Comparison of ENCODE assay signal across 8 cellular contexts in genomic region chr1:111448918-111449702, GRCh38. TPM values are rescaled to one million over a fixed set of nuclear protein-coding genes. Genes with fewer than 3 reads are reported as not detected.
DNase-seq lines count a peak whose midpoint lies in the region; ATAC-seq and TF ChIP-seq lines count a peak whose summit lies in the region.

TSS of gene ATP5PB (plus strand) at chr1:111449464. CDS start at chr1:111449542, 78 bp downstream.
TSS of gene WDR77 (minus strand) at chr1:111449256. CDS start at chr1:111449169, 87 bp downstream.

- CTCF ChIA-PET in mammary epithelial cell (lab: Charles Lee; ENCODE audit: low non-redundant PET): no interaction called here

- no peak for TF ChIP-seq CTCF in WERI-Rb-1 (IDR thresholded peaks at IDR 0.05; ENCODE audit: low read depth, low read length)
- TF ChIP-seq CTCF in mammary epithelial cell (conservative IDR thresholded peaks at IDR 0.05 in 1 of 2, IDR thresholded peaks at IDR 0.05 in 1 of 2; ENCODE audit: extremely low read depth in 1 of 2, insufficient read depth in 1 of 2, low read depth in 1 of 2, low read length in 2 of 2): no peak

- H3K36me3 ChIP-seq in WERI-Rb-1: peaks cover 31% of the 10 kb centered on the region
- peaks cover 15% of the 10 kb centered on the region for H3K36me3 ChIP-seq in mammary epithelial cell (ENCODE audit: insufficient read depth, low read length)
- H3K36me3 ChIP-seq in skeletal muscle tissue (ENCODE audit: control insufficient read depth in 3 of 3, insufficient read depth in 3 of 3, low read length in 3 of 3): peaks cover 9 to 37% (median 11%) of the 10 kb centered on the region in 3 donors

- dilution Hi-C loops in mammary epithelial cell (cut with HindIII; ENCODE audit: low sequenced_read_pairs): no loop called here

- intact Hi-C loops in mammary epithelial cell (cut with micrococcal nuclease): loop anchor here (5.0 kb wide), 1 partner anchor 227 kb away; no protein-coding TSS in a partner anchor

- peaks cover 3% of the 10 kb centered on the region for H4K20me1 ChIP-seq in mammary epithelial cell (ENCODE audit: insufficient read depth, low read length)

- BruUV-seq in mammary epithelial cell (replicated peaks; lab: Mats Ljungman, UMichigan): no TSS peak

- H3K27me3 ChIP-seq in WERI-Rb-1 (ENCODE audit: insufficient read depth, low read depth, severe bottlenecking): no peaks in the 10 kb centered on the region
- no peaks in the 10 kb centered on the region for H3K27me3 ChIP-seq in mammary epithelial cell (ENCODE audit: insufficient read depth, low read length)
- no peaks in the 10 kb centered on the region for H3K27me3 ChIP-seq in skeletal muscle tissue (ENCODE audit: control insufficient read depth in 3 of 3, insufficient read depth in 3 of 3, low read length in 3 of 3)

- H3K4me1 ChIP-seq in mammary epithelial cell (ENCODE audit: insufficient read depth, low read length) (peaks cover 30% of the 10 kb centered on the region), skeletal muscle tissue (ENCODE audit: control insufficient read depth in 3 of 3, insufficient read depth in 3 of 3, low read length in 3 of 3) (peaks cover 30 to 39% (median 33%) of the 10 kb centered on the region in 3 donors)

- H3K9me3 ChIP-seq in WERI-Rb-1 (ENCODE audit: severe bottlenecking) (no peaks in the 10 kb centered on the region), mammary epithelial cell (replicated peaks; ENCODE audit: insufficient read depth, low read length) (no peaks in the 10 kb centered on the region), iPS-18c (ENCODE audit: control insufficient read depth, insufficient read depth, low read length) (no peaks in the 10 kb centered on the region), skeletal muscle tissue (ENCODE audit: control insufficient read depth in 3 of 3, low read length in 3 of 3) (no peaks in the 10 kb centered on the region)

- ATAC-seq in GM18873 (IDR thresholded peaks at IDR 0.05; ENCODE audit: low FRiP score, unreplicated experiment) (peak; percentile 95), HG03139 (IDR thresholded peaks at IDR 0.05; ENCODE audit: unreplicated experiment) (peak; percentile 85)

- in situ Hi-C loops in ACHN (cut with HindIII; ENCODE audit: low pct_ligation_motif_present, low pct_unique_long_range_greater_than_20kb, low sequenced_read_pairs): no loop called here
- in situ Hi-C loops in mammary epithelial cell (cut with MboI; ENCODE audit: low sequenced_read_pairs in 2 of 2): no loop called here

- H3K9ac ChIP-seq in mammary epithelial cell (ENCODE audit: insufficient read depth, low read length) (peak within 1 kb of the TSS; percentile 98), skeletal muscle tissue (ENCODE audit: low read depth in 1 of 3, low read length in 3 of 3) (peak within 1 kb of the TSS; percentile 94 to 99 (median 98))

- WGBS in mammary epithelial cell (ENCODE audit: low coverage, missing lambda C conversion rate): under 1% methylated on average over 31 of the region's 54 CpGs

- H3K4me2 ChIP-seq in mammary epithelial cell (ENCODE audit: insufficient read depth, low read depth, low read length): peak within 1 kb of the TSS; percentile 81

- H3K27ac ChIP-seq in WERI-Rb-1 (peak within 1 kb of the TSS; percentile 82), mammary epithelial cell (ENCODE audit: insufficient read depth, low read depth, low read length) (peak within 1 kb of the TSS; percentile 85), skeletal muscle tissue (ENCODE audit: low read depth, low read length) (peak within 1 kb of the TSS; percentile 89)

- DNase-seq in ACHN: peak; percentile 99
- DNase-seq in NCI-H2227 (lab: John Stamatoyannopoulos, UW; ENCODE audit: unreplicated experiment): peak; percentile 100
- DNase-seq in WERI-Rb-1: peak; percentile 95
- peak; percentile 98 for DNase-seq in mammary epithelial cell

- H3K4me3 ChIP-seq in WERI-Rb-1 (ENCODE audit: low read depth, low read length) (peak within 1 kb of the TSS; percentile 100), mammary epithelial cell (replicated peaks in 1 of 3; ENCODE audit: insufficient read depth in 1 of 3, low read depth in 2 of 3, low read length in 3 of 3) (peak within 1 kb of the TSS; percentile 88 to 93 (median 89)), iPS-18c (ENCODE audit: insufficient read depth, low read depth, low read length) (peak within 1 kb of the TSS; percentile 83), skeletal muscle tissue (ENCODE audit: low read length in 3 of 3) (peak within 1 kb of the TSS; percentile 92 to 99 (median 98))

- peak within 1 kb of the TSS; percentile 98 for H2AFZ ChIP-seq in mammary epithelial cell (ENCODE audit: low read depth, low read length)

- peaks cover 98% of the 10 kb centered on the region for H3K79me2 ChIP-seq in mammary epithelial cell (ENCODE audit: insufficient read depth, low read length)

RNA-seq across cellular contexts. Expression of gene ATP5PB, which starts in this region (rescaled TPM):
- total RNA-seq in mammary epithelial cell (100 to 1,000 TPM; 184 to 228 TPM), skeletal muscle tissue (265 TPM)
- polyA plus RNA-seq in mammary epithelial cell: 364 TPM
- polyA minus RNA-seq in mammary epithelial cell: 141 TPM

RNA-seq across cellular contexts. Expression of gene WDR77, which starts in this region (rescaled TPM):
- total RNA-seq in mammary epithelial cell (10 to 100 TPM; 51.8 to 71.0 TPM), skeletal muscle tissue (13.0 TPM)
- polyA plus RNA-seq in mammary epithelial cell: 165 TPM
- 217 TPM for polyA minus RNA-seq in mammary epithelial cell

Comparison
In these comparisons a context has a peak if more than half of its experiments do, and no peak if none do; other contexts are left out.
1. Peak in every context shown above with its lines: DNase-seq, ATAC-seq, H3K4me3 ChIP-seq and H3K27ac ChIP-seq.